15 cellular contexts compared by ENCODE assay signal in the genomic region with DNA sequence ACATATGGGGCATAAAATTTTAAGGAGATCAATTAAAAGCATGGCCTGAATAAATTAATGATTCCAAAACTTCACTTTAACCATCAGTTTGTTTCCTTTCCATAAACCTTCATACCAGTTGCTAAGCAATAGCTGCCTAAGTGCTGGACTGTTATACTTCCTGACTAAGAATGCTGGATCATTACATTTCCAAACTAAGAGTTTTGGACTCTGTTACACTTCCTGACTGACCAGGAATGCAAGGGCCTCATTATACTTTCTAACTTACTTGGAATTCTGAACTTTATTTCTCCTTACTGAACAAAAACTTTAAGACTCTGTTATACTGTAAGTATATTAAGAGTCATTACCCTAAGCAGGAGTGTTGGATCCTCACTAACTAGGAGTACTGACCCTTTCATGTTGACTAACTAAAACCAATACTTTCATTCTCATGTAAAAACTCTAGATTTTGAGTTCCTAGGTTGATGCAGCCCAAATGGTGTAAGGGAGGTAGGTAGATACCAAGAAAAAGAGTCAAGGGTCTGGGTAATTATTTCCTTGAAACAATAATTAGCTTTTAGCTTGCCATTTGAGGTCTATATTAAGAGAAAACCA.
DNase-seq lines count a peak whose midpoint lies in the region; ATAC-seq and TF ChIP-seq lines count a peak whose summit lies in the region.
"Had no signal": no experiment of that assay in that cellular context is flagged by ENCODE, and none has a peak within 500 bp of the region (broad histone marks: within the 10 kb centered on the region; RNA-seq: fewer than 3 reads in every experiment).

No MANE protein-coding gene starts in this region.

- H3K9me3 ChIP-seq in mesodermal cell (ENCODE audit: control insufficient read depth, low read length): no peaks in the 10 kb centered on the region
- H3K9me3 ChIP-seq in psoas muscle: no peaks in the 10 kb centered on the region

- H3K4me1 ChIP-seq in mesodermal cell (ENCODE audit: control insufficient read depth, insufficient read depth, low read length, poor library complexity, severe bottlenecking): peaks cover 7% of the 10 kb centered on the region
- no peaks in the 10 kb centered on the region for H3K4me1 ChIP-seq in psoas muscle

- DNase-seq in AG09319 (ENCODE audit: extremely low read depth, low read depth): peak; percentile 16
- peak; percentile 51 to 79 for DNase-seq in dermis microvascular lymphatic vessel endothelial cell (ENCODE audit: low read depth in 2 of 2)
- no peak for DNase-seq in activated CD4-positive, alpha-beta T cell treated with anti-CD3 and anti-CD28 coated beads, Interleukin-2, amount 50 U/mL, for 4 hours
- DNase-seq in psoas muscle: no peak
- DNase-seq: activated T-cell treated with anti-CD3 and anti-CD28 coated beads, Interleukin-2, amount 50 U/mL, for 1 hour; erythroblast; NCI-H2227 treated with DMSO at 0.1 percent for 48 hours; SIG-M5 had no signal

- ATAC-seq in HG03354 (IDR thresholded peaks at IDR 0.05; ENCODE audit: poor library complexity, severe bottlenecking, unreplicated experiment) (peak; percentile 55), HG03460 (IDR thresholded peaks at IDR 0.05; ENCODE audit: unreplicated experiment) (no peak), GM18907 (IDR thresholded peaks at IDR 0.05; ENCODE audit: unreplicated experiment) (no peak), psoas muscle (no peak)
- ATAC-seq: HCT116, WTC11 had no signal

- H3K27ac ChIP-seq in mesodermal cell (ENCODE audit: low read depth, low read length, severe bottlenecking): peak overlapping the region; percentile 25
- no peak overlapping the region for H3K27ac ChIP-seq in psoas muscle

- TF ChIP-seq CTCF in AG09319 (IDR thresholded peaks at IDR 0.05; ENCODE audit: low read depth, low read length): no peak
- no peak for TF ChIP-seq CTCF in psoas muscle (IDR thresholded peaks at IDR 0.05)

- intact Hi-C loops in psoas muscle (cut with DNase I): no loop called here

- H3K36me3 ChIP-seq in mesodermal cell (ENCODE audit: control insufficient read depth, insufficient read depth, low read length): no peaks in the 10 kb centered on the region
- H3K36me3 ChIP-seq in psoas muscle (ENCODE audit: insufficient read depth in 1 of 2, low read depth in 1 of 2): no peaks in the 10 kb centered on the region

- H3K4me3 ChIP-seq in mesodermal cell (ENCODE audit: extremely low read depth, insufficient read depth, low read length, poor library complexity, severe bottlenecking): no peak overlapping the region
- no peak overlapping the region for H3K4me3 ChIP-seq in psoas muscle
- H3K4me3 ChIP-seq: lung had no signal

- H3K27me3 ChIP-seq in psoas muscle (ENCODE audit: insufficient read depth in 3 of 3, low read length in 2 of 3): no peaks in the 10 kb centered on the region

Comparison
In these comparisons a context has a peak if more than half of its experiments do, and no peak if none do; other contexts are left out.
1. DNase-seq: peak in AG09319 (single experiment) and dermis microvascular lymphatic vessel endothelial cell (2 of 2); none in activated CD4-positive, alpha-beta T cell treated with anti-CD3 and anti-CD28 coated beads, Interleukin-2, amount 50 U/mL, for 4 hours (0 of 2) and psoas muscle (0 of 2).